ENCODE assay signal across 14 cellular contexts in genomic region chrX:155188786-155189185, GRCh38. TPM values are rescaled to one million over a fixed set of nuclear protein-coding genes. Genes with fewer than 3 reads are reported as not detected.
DNase-seq lines count a peak whose midpoint lies in the region; ATAC-seq lines count a peak whose summit lies in the region.
"Had no signal": no experiment of that assay in that cellular context is flagged by ENCODE, and none has a peak within 500 bp of the region (broad histone marks: within the 10 kb centered on the region; RNA-seq: fewer than 3 reads in every experiment).

No MANE protein-coding gene starts in this region.

- peak overlapping the region; percentile 32 for H3K27ac ChIP-seq in KOPT-K1 (ENCODE audit: low read depth, low read length, poor library complexity, severe bottlenecking)
- H3K27ac ChIP-seq in naive thymus-derived CD4-positive, alpha-beta T cell (ENCODE audit: low read depth, low read length), result peak overlapping the region; percentile 33
- H3K27ac ChIP-seq: uterus had no signal

- peaks cover 43% of the 10 kb centered on the region for H3K4me1 Mint-ChIP-seq in activated T-cell treated with anti-CD3 and anti-CD28 coated beads, Interleukin-2, amount 50 U/mL, for 4 hours (ENCODE audit: low read depth)
- H3K4me1 Mint-ChIP-seq in T-helper 1 cell treated with Interleukin-12 subunit alpha and Interleukin-12 subunit beta and Interleukin-4 antibody, amounts not matched to agents 30 μg/mL and 1 μg/mL, for 36 hours (ENCODE audit: low read depth), result peaks cover 14% of the 10 kb centered on the region
- H3K4me1 Mint-ChIP-seq in naive thymus-derived CD4-positive, alpha-beta T cell, result peaks cover 11 to 62% (median 48%) of the 10 kb centered on the region in 7 donors
- H3K4me1 Mint-ChIP-seq: neural crest cell had no signal

- no peaks in the 10 kb centered on the region for H3K36me3 ChIP-seq in KOPT-K1 (ENCODE audit: insufficient read depth, low read length)
- no peaks in the 10 kb centered on the region for H3K36me3 ChIP-seq in naive thymus-derived CD4-positive, alpha-beta T cell (ENCODE audit: control insufficient read depth in 2 of 3, insufficient read depth in 3 of 3, low read length in 3 of 3)
- H3K36me3 ChIP-seq: uterus had no signal

- CTCF ChIA-PET in naive thymus-derived CD4-positive, alpha-beta T cell (lab: Charles Lee), result interaction anchor here (1.0 to 1.2 kb wide), 3 partner anchors 28 to 96 kb away, joined by 3 to 7 read pairs (median 3); partner anchors contain the start of gene VBP1

- ATAC-seq in activated T-cell treated with anti-CD3 and anti-CD28 coated beads, Interleukin-2, amount 50 U/mL, for 4 hours, result peak; percentile 77 to 78
- peak; percentile 99 for ATAC-seq in naive thymus-derived CD4-positive, alpha-beta T cell
- ATAC-seq in GM21360 (IDR thresholded peaks at IDR 0.05; ENCODE audit: unreplicated experiment), result no peak
- ATAC-seq: right cardiac atrium had no signal

- H3K27me3 Mint-ChIP-seq in activated T-cell treated with anti-CD3 and anti-CD28 coated beads, Interleukin-2, amount 50 U/mL, for 4 hours (ENCODE audit: low read depth), result no peaks in the 10 kb centered on the region
- no peaks in the 10 kb centered on the region for H3K27me3 Mint-ChIP-seq in T-helper 1 cell treated with Interleukin-12 subunit alpha and Interleukin-12 subunit beta and Interleukin-4 antibody, amounts not matched to agents 30 μg/mL and 1 μg/mL, for 36 hours (ENCODE audit: low read depth)
- H3K27me3 Mint-ChIP-seq in naive thymus-derived CD4-positive, alpha-beta T cell, result no peaks in the 10 kb centered on the region

- H3K9me3 ChIP-seq in KOPT-K1 (ENCODE audit: insufficient read depth, low read length, poor library complexity, severe bottlenecking), result peaks cover 9% of the 10 kb centered on the region
- H3K9me3 ChIP-seq in naive thymus-derived CD4-positive, alpha-beta T cell (ENCODE audit: control insufficient read depth in 2 of 3, low read length in 3 of 3), result no peaks in the 10 kb centered on the region
- H3K9me3 ChIP-seq: uterus had no signal

- H3K4me3 ChIP-seq in naive thymus-derived CD4-positive, alpha-beta T cell (ENCODE audit: low read length), result peak overlapping the region; percentile 29
- H3K4me3 ChIP-seq: lung, uterus had no signal

- intact Hi-C loops in naive thymus-derived CD4-positive, alpha-beta T cell (cut with micrococcal nuclease), result loop anchor here (1.0 to 5.0 kb wide), 3 partner anchors 28 to 161 kb away; partner anchors contain the start of genes VBP1 (in 2 of the 2) and FUNDC2 (in 1 of the 2)

- peaks cover 2% of the 10 kb centered on the region for H3K36me3 Mint-ChIP-seq in activated T-cell treated with anti-CD3 and anti-CD28 coated beads, Interleukin-2, amount 50 U/mL, for 4 hours (ENCODE audit: insufficient read depth)
- H3K36me3 Mint-ChIP-seq in T-helper 1 cell treated with Interleukin-12 subunit alpha and Interleukin-12 subunit beta and Interleukin-4 antibody, amounts not matched to agents 30 μg/mL and 1 μg/mL, for 36 hours (ENCODE audit: low read depth), result peaks cover 9% of the 10 kb centered on the region
- H3K36me3 Mint-ChIP-seq in naive thymus-derived CD4-positive, alpha-beta T cell, result peaks cover 6 to 25% (median 8%) of the 10 kb centered on the region in 5 donors

- POLR2A ChIA-PET in naive thymus-derived CD4-positive, alpha-beta T cell (lab: Charles Lee), result interaction anchor here (1.0 to 1.2 kb wide), 2 partner anchors 27 to 29 kb away, joined by 4 to 11 read pairs; partner anchors contain the start of gene VBP1

- H3K4me1 ChIP-seq in naive thymus-derived CD4-positive, alpha-beta T cell (ENCODE audit: control insufficient read depth in 2 of 2, insufficient read depth in 2 of 2, low read length in 2 of 2), result peaks cover 8 to 24% of the 10 kb centered on the region in 2 donors
- H3K4me1 ChIP-seq: uterus had no signal

- peak overlapping the region; percentile 41 for H3K27ac Mint-ChIP-seq in T-helper 1 cell treated with Interleukin-12 subunit alpha and Interleukin-12 subunit beta and Interleukin-4 antibody, amounts not matched to agents 30 μg/mL and 1 μg/mL, for 36 hours
- peak overlapping the region; percentile 56 to 92 (median 79) for H3K27ac Mint-ChIP-seq in naive thymus-derived CD4-positive, alpha-beta T cell

- H3K27me3 ChIP-seq in naive thymus-derived CD4-positive, alpha-beta T cell (ENCODE audit: control insufficient read depth in 2 of 2, insufficient read depth in 2 of 2, low read length in 2 of 2), result no peaks in the 10 kb centered on the region
- H3K27me3 ChIP-seq: uterus had no signal

- DNase-seq in activated T-cell treated with anti-CD3 and anti-CD28 coated beads, Interleukin-2, amount 50 U/mL, for 4 hours, result no peak
- DNase-seq in activated T-cell treated with anti-CD3 and anti-CD28 coated beads for 4 hours, result no peak
- peak in 7 of 9 donors; percentile 43 to 75 (median 65) for DNase-seq in naive thymus-derived CD4-positive, alpha-beta T cell
- no peak for DNase-seq in ureter (ENCODE audit: low spot score)
- no peak for DNase-seq in NCI-H2196 (lab: John Stamatoyannopoulos, UW; ENCODE audit: unreplicated experiment)
- DNase-seq: cerebellar nuclear complex, NCI-H446, right cardiac atrium, uterus had no signal

- H3K9me3 Mint-ChIP-seq in activated T-cell treated with anti-CD3 and anti-CD28 coated beads, Interleukin-2, amount 50 U/mL, for 4 hours, result peaks cover 9% of the 10 kb centered on the region
- peaks cover 23% of the 10 kb centered on the region for H3K9me3 Mint-ChIP-seq in T-helper 1 cell treated with Interleukin-12 subunit alpha and Interleukin-12 subunit beta and Interleukin-4 antibody, amounts not matched to agents 30 μg/mL and 1 μg/mL, for 36 hours
- H3K9me3 Mint-ChIP-seq in naive thymus-derived CD4-positive, alpha-beta T cell, result peaks cover 5 to 40% (median 13%) of the 10 kb centered on the region in 11 donors

- peak overlapping the region; percentile 19 for H3K4me3 Mint-ChIP-seq in activated T-cell treated with anti-CD3 and anti-CD28 coated beads, Interleukin-2, amount 50 U/mL, for 4 hours
- peak overlapping the region; percentile 50 for H3K4me3 Mint-ChIP-seq in T-helper 1 cell treated with Interleukin-12 subunit alpha and Interleukin-12 subunit beta and Interleukin-4 antibody, amounts not matched to agents 30 μg/mL and 1 μg/mL, for 36 hours
- peak overlapping the region; percentile 40 to 75 (median 68) for H3K4me3 Mint-ChIP-seq in naive thymus-derived CD4-positive, alpha-beta T cell
- H3K4me3 Mint-ChIP-seq: neural crest cell had no signal

RNA-seq across cellular contexts. Expression of gene VBP1, which starts 27.5 kb away (rescaled TPM):
- total RNA-seq in activated T-cell treated with anti-CD3 and anti-CD28 coated beads, Interleukin-2, amount 50 U/mL, for 4 hours, result 10 to 100 TPM; 83.6 to 88.2 (median 86.5) TPM
- total RNA-seq in naive thymus-derived CD4-positive, alpha-beta T cell, result 10 to 100 TPM; 17.3 to 57.4 (median 26.4) TPM
- 100 to 1,000 TPM in 1 of 2 donors, 10 to 100 TPM in 1; 59.9 to 104 TPM for polyA plus RNA-seq in naive thymus-derived CD4-positive, alpha-beta T cell
- total RNA-seq in ureter, result 40.5 TPM

Comparison
In these comparisons a context has a peak if more than half of its experiments do, and no peak if none do; other contexts are left out.
1. DNase-seq: peak in naive thymus-derived CD4-positive, alpha-beta T cell (7 of 9); none in activated T-cell treated with anti-CD3 and anti-CD28 coated beads, Interleukin-2, amount 50 U/mL, for 4 hours (single experiment), activated T-cell treated with anti-CD3 and anti-CD28 coated beads for 4 hours (single experiment), ureter (single experiment) and NCI-H2196 (single experiment).
2. Peak in every context shown above with its lines, with median percentiles within 50 percentile points of each other: H3K4me3 Mint-ChIP-seq.